In the genomic region with DNA sequence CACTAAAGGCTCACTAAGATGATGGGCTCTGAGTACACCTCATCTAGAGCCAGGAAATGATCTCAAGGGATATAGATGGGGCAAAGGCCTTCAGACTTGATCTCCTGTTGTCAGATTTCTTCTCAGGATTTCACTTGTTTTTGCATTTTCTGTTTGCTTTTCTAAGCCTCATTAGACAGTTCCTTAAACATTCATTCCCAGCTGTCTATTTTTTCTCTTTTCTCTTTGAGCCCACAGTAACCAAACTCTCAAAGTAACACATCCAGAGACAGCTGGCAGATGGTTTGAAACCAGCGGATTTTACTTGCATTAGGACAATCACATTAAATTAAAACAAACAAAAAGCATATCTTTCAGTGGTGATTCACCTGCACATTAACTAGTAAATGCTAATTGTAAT, we compare ENCODE assay signal across 24 cellular contexts.
"Had no signal": no experiment of that assay in that cellular context is flagged by ENCODE, and none has a peak within 500 bp of the region (broad histone marks: within the 10 kb centered on the region; RNA-seq: fewer than 3 reads in every experiment).

No MANE protein-coding gene starts in this region.

- DNase-seq: activated CD4-positive, alpha-beta T cell treated with anti-CD3 and anti-CD28 coated beads, Interleukin-2, amount 50 U/mL, for 1 hour; activated CD4-positive, CD25-positive, alpha-beta regulatory T cell treated with anti-CD3 and anti-CD28 coated beads, Interleukin-2, amount 50 U/mL, for 72 hours; activated T-cell treated with anti-CD3 and anti-CD28 coated beads, Interleukin-2, amount 50 U/mL, for 1 hour; adrenal gland; colonic mucosa; dorsolateral prefrontal cortex; effector memory CD8-positive, alpha-beta T cell; glutamatergic neuron; immature natural killer cell; midbrain; occipital lobe; posterior cingulate gyrus; right lobe of liver; stimulated activated CD4-positive, alpha-beta T cell treated with anti-CD3 and anti-CD28 coated beads, Interleukin-2, amount 100 ng/mL, for 48 hours; stimulated activated CD8-positive, alpha-beta memory T cell treated with anti-CD3 and anti-CD28 coated beads, Interleukin-4, amount 100 ng/mL, for 48 hours; stimulated activated naive B cell treated with anti-CD40 and anti-IgM and Interleukin-4, amounts not matched to agents 10 μg/mL and 1 μg/mL and 100 μg/mL, for 72 hours had no signal

- H3K9me3 ChIP-seq: adrenal gland, ascending aorta, breast epithelium, colonic mucosa, right lobe of liver, thoracic aorta, vagina had no signal

- H3K27ac ChIP-seq: adrenal gland, ascending aorta, breast epithelium, colonic mucosa, dorsolateral prefrontal cortex, hepatocyte, right lobe of liver, thoracic aorta, vagina, VCaP had no signal

- H3K4me1 ChIP-seq: adrenal gland, ascending aorta, breast epithelium, colonic mucosa, right lobe of liver had no signal

- H3K36me3 ChIP-seq: adrenal gland, ascending aorta, breast epithelium, colonic mucosa, right lobe of liver, thoracic aorta, vagina had no signal

- H3K4me3 ChIP-seq: adrenal gland, ascending aorta, breast epithelium, colonic mucosa, dorsolateral prefrontal cortex, hepatocyte, right lobe of liver, thoracic aorta, vagina had no signal

- FAIRE-seq: endothelial cell of umbilical vein, frontal cortex had no signal

- H3K27me3 ChIP-seq: adrenal gland, colonic mucosa, dorsolateral prefrontal cortex, hepatocyte, right lobe of liver, vagina had no signal
